19 cellular contexts compared by ENCODE assay signal in genomic region chr3:123800352-123800682, GRCh38.
DNase-seq lines count a peak whose midpoint lies in the region; ATAC-seq, FAIRE-seq and TF ChIP-seq lines count a peak whose summit lies in the region.
"Had no signal": no experiment of that assay in that cellular context is flagged by ENCODE, and none has a peak within 500 bp of the region (broad histone marks: within the 10 kb centered on the region; RNA-seq: fewer than 3 reads in every experiment).

No MANE protein-coding gene starts in this region.

- no peak overlapping the region for H2BK12ac ChIP-seq in H9 (ENCODE audit: insufficient read length, low read depth, low read length)

- H3K9ac ChIP-seq in H9 (ENCODE audit: extremely low read depth, insufficient read length, low read length) = no peak overlapping the region

- H2BK20ac ChIP-seq in H9 (ENCODE audit: low read depth, low read length, poor library complexity, severe bottlenecking) = no peak overlapping the region

- no peaks in the 10 kb centered on the region for H3K79me1 ChIP-seq in H9 (ENCODE audit: insufficient read depth, low read depth, low read length, poor library complexity, severe bottlenecking)

- no peaks in the 10 kb centered on the region for H3K27me3 Mint-ChIP-seq in H9 (ENCODE audit: low read depth)
- H3K27me3 Mint-ChIP-seq in activated naive CD8-positive, alpha-beta T cell treated with anti-CD3 and anti-CD28 coated beads, Interleukin-2, amount 50 U/mL, for 24 hours = no peaks in the 10 kb centered on the region

- H3K36me3 Mint-ChIP-seq in H9 (ENCODE audit: insufficient read depth in 1 of 3, low read depth in 3 of 3) = no peaks in the 10 kb centered on the region
- no peaks in the 10 kb centered on the region for H3K36me3 Mint-ChIP-seq in activated naive CD8-positive, alpha-beta T cell treated with anti-CD3 and anti-CD28 coated beads, Interleukin-2, amount 50 U/mL, for 24 hours (ENCODE audit: low read depth)

- ATAC-seq in left lung (peak; percentile 22), HG03565 (IDR thresholded peaks at IDR 0.05; ENCODE audit: unreplicated experiment) (no peak)
- ATAC-seq in activated naive CD8-positive, alpha-beta T cell treated with anti-CD3 and anti-CD28 coated beads, Interleukin-2, amount 50 U/mL, for 24 hours = no peak

- no peaks in the 10 kb centered on the region for H3K23me2 ChIP-seq in H9 (ENCODE audit: insufficient read length, low read depth, low read length, poor library complexity, severe bottlenecking)

- H3K56ac ChIP-seq in H9 (ENCODE audit: insufficient read length, low read depth, low read length) = no peak overlapping the region

- H3K4me3 Mint-ChIP-seq in H9 = no peak overlapping the region
- no peak overlapping the region for H3K4me3 Mint-ChIP-seq in activated naive CD8-positive, alpha-beta T cell treated with anti-CD3 and anti-CD28 coated beads, Interleukin-2, amount 50 U/mL, for 24 hours
- H3K4me3 Mint-ChIP-seq: activated CD4-positive, alpha-beta T cell treated with anti-CD3 and anti-CD28 coated beads, Interleukin-2, amount 10 ng/mL, durations not matched to agents 7 days and 5 days had no signal

- no peaks in the 10 kb centered on the region for H4K20me1 ChIP-seq in H9 (ENCODE audit: control insufficient read depth, insufficient read depth, insufficient read length)

- H3K18ac ChIP-seq in H9 (ENCODE audit: insufficient read length, low read depth, low read length) = no peak overlapping the region

- H3K27me3 ChIP-seq in H9 (ENCODE audit: insufficient read depth, low read length) = no peaks in the 10 kb centered on the region
- no peaks in the 10 kb centered on the region for H3K27me3 ChIP-seq in left lung
- no peaks in the 10 kb centered on the region for H3K27me3 ChIP-seq in suprapubic skin
- H3K27me3 ChIP-seq: adrenal gland had no signal

- no peaks in the 10 kb centered on the region for H3K9me3 ChIP-seq in H9 (ENCODE audit: control insufficient read depth, low read depth, low read length)
- H3K9me3 ChIP-seq in left lung = no peaks in the 10 kb centered on the region
- no peaks in the 10 kb centered on the region for H3K9me3 ChIP-seq in suprapubic skin
- H3K9me3 ChIP-seq: adrenal gland had no signal

- H3K9me3 Mint-ChIP-seq in H9 = no peaks in the 10 kb centered on the region
- H3K9me3 Mint-ChIP-seq in activated naive CD8-positive, alpha-beta T cell treated with anti-CD3 and anti-CD28 coated beads, Interleukin-2, amount 50 U/mL, for 24 hours = no peaks in the 10 kb centered on the region
- H3K9me3 Mint-ChIP-seq: activated CD4-positive, alpha-beta T cell treated with anti-CD3 and anti-CD28 coated beads, Interleukin-2, amount 10 ng/mL, durations not matched to agents 7 days and 5 days had no signal

- H3K14ac ChIP-seq in H9 (ENCODE audit: insufficient read depth, low read length) = no peak overlapping the region

- H3K27ac Mint-ChIP-seq in H9 = peak overlapping the region in 2 of 3 experiments; percentile 28 to 66; a peak in 3 of 7 replicates
- no peak overlapping the region for H3K27ac Mint-ChIP-seq in activated naive CD8-positive, alpha-beta T cell treated with anti-CD3 and anti-CD28 coated beads, Interleukin-2, amount 50 U/mL, for 24 hours
- H3K27ac Mint-ChIP-seq: activated CD4-positive, alpha-beta T cell treated with anti-CD3 and anti-CD28 coated beads, Interleukin-2, amount 10 ng/mL, durations not matched to agents 7 days and 5 days had no signal

- no peaks in the 10 kb centered on the region for H3K36me3 ChIP-seq in left lung
- H3K36me3 ChIP-seq in suprapubic skin = no peaks in the 10 kb centered on the region
- H3K36me3 ChIP-seq: adrenal gland had no signal

- no peak overlapping the region for H2BK15ac ChIP-seq in H9 (ENCODE audit: low read depth, low read length)

- DNase-seq in H9 (no peak), astrocyte of the spinal cord (ENCODE audit: low read depth, low spot score) (peak; percentile 24), left lung (no peak), suprapubic skin (ENCODE audit: low spot score in 2 of 2) (no peak), HCEC 1CT (no peak), frontal cortex (ENCODE audit: low spot score in 2 of 2) (no peak)
- DNase-seq in activated naive CD8-positive, alpha-beta T cell treated with anti-CD3 and anti-CD28 coated beads, Interleukin-2, amount 50 U/mL, for 24 hours = no peak
- DNase-seq: activated CD4-positive, alpha-beta T cell treated with anti-CD3 and anti-CD28 coated beads, Interleukin-2, amount 10 ng/mL, durations not matched to agents 7 days and 5 days; activated CD8-positive, alpha-beta memory T cell treated with anti-CD3 and anti-CD28 coated beads, Interleukin-2, amount 50 U/mL, for 48 hours; activated effector memory CD4-positive, alpha-beta T cell treated with anti-CD3 and anti-CD28 coated beads, Interleukin-2, amount 50 U/mL, for 16 hours; adrenal gland; cerebellar nuclear complex; DMS79; effector memory CD4-positive, alpha-beta T cell; Karpas-422; NCI-H1092; NCI-H524 treated with DMSO at 0.1 percent for 48 hours; Right ventricle myocardium superior had no signal

- H4K91ac ChIP-seq in H9 (ENCODE audit: insufficient read length, low read depth, low read length) = no peak overlapping the region

- no peak overlapping the region for H4K5ac ChIP-seq in H9 (ENCODE audit: insufficient read length, low read depth, low read length)

- H3K27ac ChIP-seq in H9 (ENCODE audit: insufficient read length, low read depth, low read length) (no peak overlapping the region), left lung (peak overlapping the region in 1 of 2 donors; percentile 70), suprapubic skin (peak overlapping the region; percentile 65)

- no peaks in the 10 kb centered on the region for H3K79me2 ChIP-seq in H9 (ENCODE audit: insufficient read depth, low read length)

- H2AFZ ChIP-seq in H9 (ENCODE audit: low read length) = no peak overlapping the region

- no peak for TF ChIP-seq EP300 in suprapubic skin (IDR thresholded peaks at IDR 0.05)

- no peak overlapping the region for H3K4me2 ChIP-seq in H9 (ENCODE audit: insufficient read depth, insufficient read length, low read length)

- no peak overlapping the region for H2AK5ac ChIP-seq in H9 (ENCODE audit: insufficient read length, low read length)

- no peak for TF ChIP-seq POLR2A in suprapubic skin (IDR thresholded peaks at IDR 0.05)

- no peak overlapping the region for H3K4ac ChIP-seq in H9 (ENCODE audit: low read depth, low read length)

- no peak overlapping the region for H3T11ph ChIP-seq in H9 (ENCODE audit: low read length)

- H3K4me1 Mint-ChIP-seq in H9 = peaks cover 16 to 21% of the 10 kb centered on the region in 2 experiments
- H3K4me1 Mint-ChIP-seq in activated naive CD8-positive, alpha-beta T cell treated with anti-CD3 and anti-CD28 coated beads, Interleukin-2, amount 50 U/mL, for 24 hours = no peaks in the 10 kb centered on the region
- H3K4me1 Mint-ChIP-seq: activated CD4-positive, alpha-beta T cell treated with anti-CD3 and anti-CD28 coated beads, Interleukin-2, amount 10 ng/mL, durations not matched to agents 7 days and 5 days had no signal

- H3K23ac ChIP-seq in H9 (ENCODE audit: insufficient read length, low read depth, low read length) = no peak overlapping the region

- no peaks in the 10 kb centered on the region for H3K4me1 ChIP-seq in H9 (ENCODE audit: insufficient read depth, low read length)
- H3K4me1 ChIP-seq in left lung = no peaks in the 10 kb centered on the region
- H3K4me1 ChIP-seq in suprapubic skin = peaks cover 10% of the 10 kb centered on the region
- H3K4me1 ChIP-seq: adrenal gland had no signal

- H2BK120ac ChIP-seq in H9 (ENCODE audit: low read depth, low read length, poor library complexity, severe bottlenecking) = no peak overlapping the region

- TF ChIP-seq CTCF in H9 (conservative IDR thresholded peaks at IDR 0.05) (no peak), astrocyte of the spinal cord (IDR thresholded peaks at IDR 0.05; ENCODE audit: low read depth, low read length) (no peak), left lung (IDR thresholded peaks at IDR 0.05) (no peak), suprapubic skin (IDR thresholded peaks at IDR 0.05) (no peak)

- in situ Hi-C loops in astrocyte of the spinal cord (cut with HindIII; ENCODE audit: low sequenced_read_pairs) = no loop called here

- FAIRE-seq in frontal cortex (lab: Jason Lieb, UNC) = no peak

- no peak overlapping the region for H4K8ac ChIP-seq in H9 (replicated peaks; ENCODE audit: insufficient read length, low read depth, low read length)

- intact Hi-C loops in left lung (cut with DNase I) = no loop called here

- no peak overlapping the region for H3K4me3 ChIP-seq in astrocyte of the spinal cord (ENCODE audit: low read depth, low read length)
- H3K4me3 ChIP-seq in left lung = no peak overlapping the region
- H3K4me3 ChIP-seq in suprapubic skin = peak overlapping the region; percentile 34
- H3K4me3 ChIP-seq: adrenal gland had no signal

- H2BK5ac ChIP-seq in H9 (ENCODE audit: insufficient read length, low read length) = no peak overlapping the region

- no CpG with 5 or more reads among the region's 2 CpGs for WGBS in H9 (ENCODE audit: extremely low coverage, insufficient read length, low lambda C conversion rate)
- 35% methylated on average over 2 of the region's 2 CpGs for WGBS in suprapubic skin
